Comparison of ENCODE assay signal across 8 cellular contexts in the genomic region with DNA sequence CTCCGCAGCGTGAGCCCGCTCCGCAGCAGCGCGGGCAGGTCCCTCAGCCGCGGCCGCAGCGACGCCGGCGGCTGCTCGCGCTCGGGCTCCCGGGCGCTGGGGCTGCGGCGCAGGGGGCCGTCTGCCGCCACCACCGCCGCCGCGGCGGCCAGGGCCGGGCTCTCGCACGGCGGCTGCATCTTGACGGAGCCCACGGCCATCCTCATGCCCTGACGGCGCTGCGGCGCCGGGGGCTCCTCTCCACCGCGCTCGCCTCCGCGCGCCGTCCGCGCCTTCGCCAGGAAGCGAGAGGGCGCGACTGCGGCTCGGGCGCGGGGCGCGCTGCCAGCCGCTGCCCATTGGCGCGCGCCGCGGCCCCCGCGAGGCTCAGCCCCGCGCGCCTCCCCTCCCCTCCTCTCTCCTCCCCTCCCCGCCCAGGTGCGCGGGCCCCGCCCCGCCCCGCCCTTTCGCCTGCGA. TPM values are rescaled to one million over a fixed set of nuclear protein-coding genes. Genes with fewer than 3 reads are reported as not detected.
DNase-seq lines count a peak whose midpoint lies in the region; ATAC-seq, FAIRE-seq and TF ChIP-seq lines count a peak whose summit lies in the region.

A gene with protein sequence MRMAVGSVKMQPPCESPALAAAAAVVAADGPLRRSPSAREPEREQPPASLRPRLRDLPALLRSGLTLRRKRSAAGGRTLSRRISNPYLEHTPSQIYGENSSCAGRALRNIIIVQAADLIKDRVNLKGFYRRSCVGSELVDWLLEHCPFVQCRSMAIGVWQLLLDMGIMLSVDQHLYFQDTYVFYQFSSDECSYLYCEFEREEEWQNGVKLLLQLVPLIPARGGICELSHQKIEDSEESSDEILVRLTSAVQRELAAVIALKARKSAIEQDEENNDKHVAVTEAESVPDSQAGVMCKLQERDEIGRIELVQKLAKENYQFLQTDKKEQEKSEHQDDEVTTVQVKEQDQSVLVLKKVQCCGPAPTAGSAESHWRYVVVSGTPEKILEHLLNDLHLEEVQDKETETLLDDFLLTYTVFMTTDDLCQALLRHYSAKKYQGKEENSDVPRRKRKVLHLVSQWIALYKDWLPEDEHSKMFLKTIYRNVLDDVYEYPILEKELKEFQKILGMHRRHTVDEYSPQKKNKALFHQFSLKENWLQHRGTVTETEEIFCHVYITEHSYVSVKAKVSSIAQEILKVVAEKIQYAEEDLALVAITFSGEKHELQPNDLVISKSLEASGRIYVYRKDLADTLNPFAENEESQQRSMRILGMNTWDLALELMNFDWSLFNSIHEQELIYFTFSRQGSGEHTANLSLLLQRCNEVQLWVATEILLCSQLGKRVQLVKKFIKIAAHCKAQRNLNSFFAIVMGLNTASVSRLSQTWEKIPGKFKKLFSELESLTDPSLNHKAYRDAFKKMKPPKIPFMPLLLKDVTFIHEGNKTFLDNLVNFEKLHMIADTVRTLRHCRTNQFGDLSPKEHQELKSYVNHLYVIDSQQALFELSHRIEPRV (minus strand): TSS at position 300 of the 456 bp plus-strand sequence. CDS start 94 bp downstream, at position 206.

- H3K4me1 ChIP-seq in colonic mucosa (no peaks in the 10 kb centered on the region), lung (ENCODE audit: control insufficient read depth in 2 of 2, insufficient read depth in 2 of 2, low read length in 2 of 2) (peaks cover 0 to 4% of the 10 kb centered on the region in 2 donors), upper lobe of left lung (peaks cover 4 to 20% (median 10%) of the 10 kb centered on the region in 4 donors)

- TF ChIP-seq CTCF in colonic mucosa (IDR thresholded peaks at IDR 0.05) (no peak), lung (IDR thresholded peaks at IDR 0.05; ENCODE audit: control extremely low read depth, extremely low read depth) (no peak), upper lobe of left lung (IDR thresholded peaks at IDR 0.05) (peak in 2 of 6 experiments; percentile 12 to 28)

- peak within 1 kb of the TSS; percentile 56 for H3K4me3 ChIP-seq in colonic mucosa
- H3K4me3 ChIP-seq in lung: peak within 1 kb of the TSS; percentile 34
- peak within 1 kb of the TSS; percentile 54 to 69 (median 68) for H3K4me3 ChIP-seq in upper lobe of left lung

- ATAC-seq in HG02884 (IDR thresholded peaks at IDR 0.05; ENCODE audit: unreplicated experiment): peak; percentile 46
- peak; percentile 72 for ATAC-seq in lung (ENCODE audit: insufficient read depth, low FRiP score)
- peak; percentile 56 to 71 for ATAC-seq in upper lobe of left lung (ENCODE audit: low FRiP score in 2 of 2)

- intact Hi-C loops in colonic mucosa (cut with DNase I): no loop called here

- H3K9me3 ChIP-seq in colonic mucosa (no peaks in the 10 kb centered on the region), lung (ENCODE audit: control insufficient read depth in 2 of 2, insufficient read depth in 1 of 2, low read length in 1 of 2) (peaks cover 4% of the 10 kb centered on the region in 2 donors), upper lobe of left lung (no peaks in the 10 kb centered on the region)

- WGBS in lung, 2 donors: 1 to 5% methylated on average over 4 to 76 of the region's 76 CpGs
- no CpG with 5 or more reads among the region's 76 CpGs for WGBS in upper lobe of left lung, 2 donors

- TF ChIP-seq POLR2A in GM12892 (IDR thresholded peaks at IDR 0.05; ENCODE audit: low read depth, low read length) (peak; percentile 19; the same call in 1 of the 2 replicates), upper lobe of left lung (IDR thresholded peaks at IDR 0.05) (peak in 1 of 4 donors; percentile 71)

- FAIRE-seq in GM12892 (lab: Jason Lieb, UNC): peak; percentile 57

- TF ChIP-seq EP300 in upper lobe of left lung (IDR thresholded peaks at IDR 0.05): no peak

- DNase-seq in A172 (ENCODE audit: low spot score) (peak; percentile 13), GM12892 (ENCODE audit: insufficient read length) (peak; percentile 65), NCI-H526 treated with DMSO at 0.1 percent for 48 hours (lab: John Stamatoyannopoulos, UW) (peak; percentile 69), colonic mucosa (peak; percentile 78), lung (ENCODE audit: low spot score) (no peak), upper lobe of left lung (peak; percentile 54 to 90)
- no peak for DNase-seq in NK-92 treated with Interleukin-12 subunit alpha and Interleukin-12 subunit beta, amount 100 ng/mL, for 24 hours (lab: John Stamatoyannopoulos, UW)

- H3K27me3 ChIP-seq in colonic mucosa (no peaks in the 10 kb centered on the region), lung (ENCODE audit: control insufficient read depth, insufficient read depth) (no peaks in the 10 kb centered on the region), upper lobe of left lung (peaks cover 0 to 5% (median 0%) of the 10 kb centered on the region in 4 donors)

- peak within 1 kb of the TSS; percentile 73 to 94 for H3K9ac ChIP-seq in colonic mucosa (ENCODE audit: low read depth in 2 of 2, low read length in 2 of 2)

- H3K27ac ChIP-seq in colonic mucosa (peak within 1 kb of the TSS; percentile 88), lung (ENCODE audit: low read depth in 1 of 2, low read length in 1 of 2) (peak within 1 kb of the TSS in 1 of 2 donors; percentile 48), upper lobe of left lung (peak within 1 kb of the TSS; percentile 22 to 84 (median 68))

- H3K36me3 ChIP-seq in colonic mucosa (no peaks in the 10 kb centered on the region), lung (ENCODE audit: control insufficient read depth in 2 of 2, insufficient read depth in 2 of 2, low read length in 2 of 2) (no peaks in the 10 kb centered on the region), upper lobe of left lung (no peaks in the 10 kb centered on the region)

RNA-seq across cellular contexts. Expression of the gene that starts here (rescaled TPM):
- total RNA-seq in A172 (2014; rRNA removed; shearing (Covaris generic)): 3.2 and 11.5 TPM in 2 replicates
- 2.7 TPM for polyA plus RNA-seq in GM12892 (2012; ENCODE audit: missing spikeins)
- total RNA-seq in colonic mucosa (10 to 100 TPM; 39.9 to 42.2 TPM), lung (100 to 1,000 TPM in 1 of 2 donors, 10 to 100 TPM in 1; 87.0 to 308 TPM), upper lobe of left lung (100 to 1,000 TPM in 4 of 6 donors, 10 to 100 TPM in 2; 68.1 to 206 (median 101) TPM)
- 10 to 100 TPM; 16.1 to 35.8 TPM for polyA plus RNA-seq in lung

Comparison
In these comparisons a context has a peak if more than half of its experiments do, and no peak if none do; other contexts are left out.
1. DNase-seq: peak in A172 (single experiment), GM12892 (single experiment), NCI-H526 treated with DMSO at 0.1 percent for 48 hours (single experiment), colonic mucosa (single experiment) and upper lobe of left lung (2 of 2); none in lung (single experiment) and NK-92 treated with Interleukin-12 subunit alpha and Interleukin-12 subunit beta, amount 100 ng/mL, for 24 hours (single experiment).
2. Peak in every context shown above with its lines, with median percentiles within 50 percentile points of each other: ATAC-seq and H3K4me3 ChIP-seq.